In genomic region chr1:187891993-187892392, GRCh38 we compare ENCODE assay signal across 14 cellular contexts.
"Had no signal": no experiment of that assay in that cellular context is flagged by ENCODE, and none has a peak within 500 bp of the region (broad histone marks: within the 10 kb centered on the region; RNA-seq: fewer than 3 reads in every experiment).

No MANE protein-coding gene starts in this region.

- H3K9me3 ChIP-seq: breast epithelium, gastroesophageal sphincter, right atrium auricular region, tibial artery had no signal

- H3K36me3 ChIP-seq: ascending aorta, breast epithelium, gastroesophageal sphincter, left lung, right atrium auricular region, tibial artery had no signal

- ATAC-seq: activated T-helper 17 cell treated with anti-CD3 and anti-CD28 coated beads, Interleukin-2, amount 50 U/mL, for 72 hours; gastroesophageal sphincter; left lung; naive thymus-derived CD8-positive, alpha-beta T cell had no signal

- H3K4me3 ChIP-seq: ascending aorta, breast epithelium, gastroesophageal sphincter, left lung, right atrium auricular region, tibial artery had no signal

- H3K27ac ChIP-seq: ascending aorta, breast epithelium, gastroesophageal sphincter, left lung, right atrium auricular region, tibial artery had no signal

- DNase-seq: activated CD4-positive, alpha-beta T cell treated with anti-CD3 and anti-CD28 coated beads for 1 hour; activated CD4-positive, alpha-beta T cell treated with anti-CD3 and anti-CD28 coated beads, Interleukin-2, amount 50 U/mL, for 4 hours; activated naive CD4-positive, alpha-beta T cell treated with anti-CD3 and anti-CD28 coated beads for 36 hours; left lung; naive thymus-derived CD8-positive, alpha-beta T cell; stimulated activated CD4-positive, alpha-beta T cell treated with anti-CD3 and anti-CD28 coated beads, Interleukin-15, amount 100 ng/mL, for 24 hours; stimulated activated CD4-positive, alpha-beta T cell treated with anti-CD3 and anti-CD28 coated beads, Interleukin-4, amount 100 ng/mL, for 24 hours; stimulated activated naive CD4-positive, alpha-beta T cell; tibial artery had no signal

- H3K27me3 ChIP-seq: ascending aorta, breast epithelium, gastroesophageal sphincter, left lung, right atrium auricular region, tibial artery had no signal
